21 cellular contexts compared by ENCODE assay signal in genomic region chr4:177332119-177332518, GRCh38. TPM values are rescaled to one million over a fixed set of nuclear protein-coding genes. Genes with fewer than 3 reads are reported as not detected.
A peak's percentile ranks its signal among the peaks of the same experiment; 100 is the strongest.
DNase-seq lines count a peak whose midpoint lies in the region; ATAC-seq and TF ChIP-seq lines count a peak whose summit lies in the region.
"Had no signal": no experiment of that assay in that cellular context is flagged by ENCODE, and none has a peak within 500 bp of the region (broad histone marks: within the 10 kb centered on the region; RNA-seq: fewer than 3 reads in every experiment).

No MANE protein-coding gene starts in this region.

- H2AFZ ChIP-seq in DND-41 (ENCODE audit: low read depth, low read length) = no peak overlapping the region
- H2AFZ ChIP-seq in osteoblast (ENCODE audit: low read length) = peak overlapping the region; percentile 13
- H2AFZ ChIP-seq: GM23248 had no signal

- no peak overlapping the region for H3K4me3 ChIP-seq in DND-41 (ENCODE audit: low read depth in 1 of 2, low read length in 2 of 2)
- no peak overlapping the region for H3K4me3 ChIP-seq in osteoblast (ENCODE audit: insufficient read depth, low read length)
- H3K4me3 ChIP-seq: BLaER1 treated with 17β-estradiol and CSF1 and Interleukin-3, amounts not matched to agents 10 nM and 100 nM; GM12878; GM23248 had no signal

- peaks cover 53% of the 10 kb centered on the region for H3K4me1 Mint-ChIP-seq in T-helper 2 cell treated with Interferon-gamma antibody and Interleukin-4, amounts not matched to agents 5 μg/mL and 100 μg/mL, for 36 hours (ENCODE audit: low read depth)
- peaks cover 26% of the 10 kb centered on the region for H3K4me1 Mint-ChIP-seq in T-helper 17 cell

- H4K20me1 ChIP-seq in DND-41 (ENCODE audit: insufficient read depth, low read length) (peaks cover 51% of the 10 kb centered on the region), osteoblast (ENCODE audit: insufficient read depth, low read length) (no peaks in the 10 kb centered on the region)
- H4K20me1 ChIP-seq: BLaER1 treated with 17β-estradiol and CSF1 and Interleukin-3, amounts not matched to agents 10 nM and 100 nM had no signal

- H3K9me3 ChIP-seq in DND-41 (ENCODE audit: insufficient read depth, low read length, severe bottlenecking) (peaks cover 2% of the 10 kb centered on the region), T-helper 17 cell (ENCODE audit: control insufficient read depth, low read length, poor library complexity, severe bottlenecking) (peaks cover 2% of the 10 kb centered on the region), osteoblast (ENCODE audit: low read depth, low read length) (no peaks in the 10 kb centered on the region)
- H3K9me3 ChIP-seq: BE2C, Caco-2 had no signal

- peaks cover 68% of the 10 kb centered on the region for H3K36me3 Mint-ChIP-seq in T-helper 2 cell treated with Interferon-gamma antibody and Interleukin-4, amounts not matched to agents 5 μg/mL and 100 μg/mL, for 36 hours (ENCODE audit: low read depth)
- H3K36me3 Mint-ChIP-seq in T-helper 17 cell (ENCODE audit: low read depth) = peaks cover 9% of the 10 kb centered on the region

- H3K27me3 Mint-ChIP-seq in T-helper 2 cell treated with Interferon-gamma antibody and Interleukin-4, amounts not matched to agents 5 μg/mL and 100 μg/mL, for 36 hours (ENCODE audit: low read depth) = no peaks in the 10 kb centered on the region
- H3K27me3 Mint-ChIP-seq in T-helper 17 cell = no peaks in the 10 kb centered on the region

- H3K27ac ChIP-seq in DND-41 (ENCODE audit: low read length) (peak overlapping the region; percentile 32), osteoblast (ENCODE audit: low read depth, low read length) (no peak overlapping the region), caudate nucleus (ENCODE audit: low read depth, low read length) (no peak overlapping the region)
- H3K27ac ChIP-seq: 22Rv1; BLaER1 treated with 17β-estradiol and CSF1 and Interleukin-3, amounts not matched to agents 10 nM and 100 nM; GM23248 had no signal

- H3K27me3 ChIP-seq in DND-41 (ENCODE audit: insufficient read depth, low read length, poor library complexity) (no peaks in the 10 kb centered on the region), osteoblast (ENCODE audit: insufficient read depth, low read length) (no peaks in the 10 kb centered on the region)
- H3K27me3 ChIP-seq: BE2C; BLaER1 treated with 17β-estradiol and CSF1 and Interleukin-3, amounts not matched to agents 10 nM and 100 nM had no signal

- H3K4me1 ChIP-seq in DND-41 (ENCODE audit: insufficient read depth, low read length) = peaks cover 20% of the 10 kb centered on the region
- peaks cover 5% of the 10 kb centered on the region for H3K4me1 ChIP-seq in osteoblast (ENCODE audit: insufficient read depth, low read length)
- H3K4me1 ChIP-seq: BE2C; BLaER1 treated with 17β-estradiol and CSF1 and Interleukin-3, amounts not matched to agents 10 nM and 100 nM; Caco-2 had no signal

- peaks cover 18% of the 10 kb centered on the region for H3K9me3 Mint-ChIP-seq in T-helper 2 cell treated with Interferon-gamma antibody and Interleukin-4, amounts not matched to agents 5 μg/mL and 100 μg/mL, for 36 hours

- H3K79me2 ChIP-seq in DND-41 (ENCODE audit: insufficient read depth, low read length) (peaks cover 100% of the 10 kb centered on the region), osteoblast (ENCODE audit: insufficient read depth, low read length) (peaks cover 43% of the 10 kb centered on the region)

- TF ChIP-seq CTCF in DND-41 (IDR thresholded peaks at IDR 0.05; ENCODE audit: borderline replicate concordance, extremely low read depth, low read length, poor library complexity, severe bottlenecking) = no peak
- TF ChIP-seq CTCF in osteoblast (IDR thresholded peaks at IDR 0.05; ENCODE audit: extremely low read depth, low read depth, low read length) = no peak

- H3K27ac Mint-ChIP-seq in T-helper 2 cell treated with Interferon-gamma antibody and Interleukin-4, amounts not matched to agents 5 μg/mL and 100 μg/mL, for 36 hours = peak overlapping the region; percentile 49
- H3K27ac Mint-ChIP-seq in T-helper 17 cell = peak overlapping the region; percentile 39

- ATAC-seq in DND-41 (ENCODE audit: insufficient read depth, low read depth) (peak; percentile 23; the same call in 1 of the 3 replicates), T-helper 17 cell (no peak)
- ATAC-seq: CD8-positive, alpha-beta T cell; GM12878 had no signal

- H3K4me2 ChIP-seq in DND-41 (ENCODE audit: insufficient read depth, low read length) (peak overlapping the region; percentile 25; the same call in 1 of the 2 replicates), osteoblast (ENCODE audit: insufficient read depth, low read length) (no peak overlapping the region)
- H3K4me2 ChIP-seq: BLaER1 treated with 17β-estradiol and CSF1 and Interleukin-3, amounts not matched to agents 10 nM and 100 nM had no signal

- H3K4me3 Mint-ChIP-seq in T-helper 2 cell treated with Interferon-gamma antibody and Interleukin-4, amounts not matched to agents 5 μg/mL and 100 μg/mL, for 36 hours = no peak overlapping the region
- no peak overlapping the region for H3K4me3 Mint-ChIP-seq in T-helper 17 cell
- H3K4me3 Mint-ChIP-seq: CD8-positive, alpha-beta T cell had no signal

- DNase-seq in T-helper 2 cell treated with Interferon-gamma antibody and Interleukin-4, amounts not matched to agents 5 μg/mL and 100 μg/mL, for 36 hours (ENCODE audit: low spot score) = no peak
- DNase-seq in T-helper 2 cell (no peak), DND-41 (no peak), T-helper 17 cell (no peak), osteoblast (ENCODE audit: insufficient read length, low spot score, missing footprints) (no peak), SHP77 treated with DMSO at 0.1 percent for 48 hours (lab: John Stamatoyannopoulos, UW) (no peak), germinal center (ENCODE audit: low spot score) (no peak), caudate nucleus (lab: John Stamatoyannopoulos, UW) (no peak)
- DNase-seq: AML-193; BE2C; Caco-2; CD8-positive, alpha-beta T cell; DMS153; EL; GDM1; GM23248; H7; HCEC 1CT had no signal

- H3K36me3 ChIP-seq in DND-41 (ENCODE audit: insufficient read depth, low read length) (peaks cover 90% of the 10 kb centered on the region), osteoblast (ENCODE audit: insufficient read depth, low read length) (no peaks in the 10 kb centered on the region)

- no peak overlapping the region for H3K9ac ChIP-seq in DND-41 (ENCODE audit: low read depth, low read length)
- H3K9ac ChIP-seq: BLaER1 treated with 17β-estradiol and CSF1 and Interleukin-3, amounts not matched to agents 10 nM and 100 nM; GM23248 had no signal

RNA-seq across cellular contexts. Expression of gene NEIL3, which starts 22.4 kb away (rescaled TPM):
- total RNA-seq in T-helper 17 cell = 1 to 10 TPM in 1 of 2 donors, under 1 TPM in 1; 0.45 to 2.4 TPM
- 5.4 and 7.4 TPM in 2 replicates for total RNA-seq in osteoblast
